ENCODE assay signal across 13 cellular contexts in genomic region chr6:31113861-31114539, GRCh38. TPM values are rescaled to one million over a fixed set of nuclear protein-coding genes. Genes with fewer than 3 reads are reported as not detected.
A peak's percentile ranks its signal among the peaks of the same experiment; 100 is the strongest.
DNase-seq lines count a peak whose midpoint lies in the region; ATAC-seq, FAIRE-seq and TF ChIP-seq lines count a peak whose summit lies in the region.
"Had no signal": no experiment of that assay in that cellular context is flagged by ENCODE, and none has a peak within 500 bp of the region (broad histone marks: within the 10 kb centered on the region; RNA-seq: fewer than 3 reads in every experiment).

No MANE protein-coding gene starts in this region.

- H3K4me3 ChIP-seq in A549 (no peak overlapping the region), NT2/D1 (ENCODE audit: insufficient read length, low read depth) (peak overlapping the region; percentile 13), osteoblast (ENCODE audit: insufficient read depth, low read length) (no peak overlapping the region)

- no peak for FAIRE-seq in A549 (lab: Jason Lieb, UNC)
- FAIRE-seq: GM12892 had no signal

- POLR2A ChIA-PET in A549 (lab: Yijun Ruan, JAX) = interaction anchor here (0.6 to 1.3 kb wide), 5 partner anchors 12 to 426 kb away, joined by 3 to 6 read pairs (median 4); partner anchors contain the start of gene GTF2H4

- no peak for TF ChIP-seq EP300 in A549 (IDR thresholded peaks at IDR 0.05)

- no peaks in the 10 kb centered on the region for H3K79me2 ChIP-seq in osteoblast (ENCODE audit: insufficient read depth, low read length)

- peak overlapping the region; percentile 49 for H2AFZ ChIP-seq in osteoblast (ENCODE audit: low read length)

- H4K20me1 ChIP-seq in osteoblast (ENCODE audit: insufficient read depth, low read length) = no peaks in the 10 kb centered on the region

- H3K9me3 ChIP-seq in A549 (no peaks in the 10 kb centered on the region), NT2/D1 (ENCODE audit: insufficient read depth, low read length) (no peaks in the 10 kb centered on the region; the same call in 1 of the 2 replicates), osteoblast (ENCODE audit: low read depth, low read length) (no peaks in the 10 kb centered on the region)

- H3K4me2 ChIP-seq in A549 (peak overlapping the region; percentile 87), osteoblast (ENCODE audit: insufficient read depth, low read length) (peak overlapping the region; percentile 64)

- WGBS in A549 (ENCODE audit: missing lambda C conversion rate) = 54% methylated on average over 7 of the region's 7 CpGs

- no peak for TF ChIP-seq RAD21 in A549 (conservative IDR thresholded peaks at IDR 0.05 in 1 of 2, IDR thresholded peaks at IDR 0.05 in 1 of 2)

- no peak for TF ChIP-seq POLR2A in A549 (IDR thresholded peaks at IDR 0.05; ENCODE audit: low read length)

- H3K36me3 ChIP-seq in NT2/D1 (ENCODE audit: insufficient read depth, insufficient read length, low read length) = peaks cover 10% of the 10 kb centered on the region
- no peaks in the 10 kb centered on the region for H3K36me3 ChIP-seq in osteoblast (ENCODE audit: insufficient read depth, low read length)

- ATAC-seq in A549 = peak; percentile 14 to 31; a peak in 4 of 6 replicates
- ATAC-seq in activated CD4-positive, CD25-positive, alpha-beta regulatory T cell treated with anti-CD3 and anti-CD28 coated beads, Interleukin-2, amount 50 U/mL, for 24 hours = no peak
- ATAC-seq in esophagus mucosa = no peak

- TF ChIP-seq CTCF in A549 (IDR thresholded peaks at IDR 0.05) (no peak), osteoblast (IDR thresholded peaks at IDR 0.05; ENCODE audit: extremely low read depth, low read depth, low read length) (no peak)

- H3K27ac ChIP-seq in A549 (peak overlapping the region; percentile 92 to 93), epithelial cell of prostate (peak overlapping the region; percentile 89), osteoblast (ENCODE audit: low read depth, low read length) (no peak overlapping the region)

- H3K27me3 ChIP-seq in NT2/D1 (ENCODE audit: insufficient read depth, insufficient read length) = no peaks in the 10 kb centered on the region
- H3K27me3 ChIP-seq in osteoblast (ENCODE audit: insufficient read depth, low read length) = peaks cover 24% of the 10 kb centered on the region

- DNase-seq in A549 (ENCODE audit: low read depth in 1 of 2, low spot score in 1 of 2) (no peak), NT2/D1 (ENCODE audit: low read depth, low spot score) (no peak), epithelial cell of prostate (ENCODE audit: low read depth, low spot score) (no peak), osteoblast (ENCODE audit: insufficient read length, low spot score, missing footprints) (peak; percentile 81)
- DNase-seq in activated CD4-positive, CD25-positive, alpha-beta regulatory T cell (lab: John Stamatoyannopoulos, UW) = no peak
- DNase-seq in activated T-cell treated with anti-CD3 and anti-CD28 coated beads, Interleukin-2, amount 50 U/mL, for 48 hours = no peak
- DNase-seq: stimulated activated CD4-positive, alpha-beta T cell treated with anti-CD3 and anti-CD28 coated beads, Interleukin-1b, Interleukin-23, amount 100 ng/mL, for 48 hours; T-helper 9 cell had no signal

- H3K4me1 ChIP-seq in A549 (peaks cover 16% of the 10 kb centered on the region), NT2/D1 (ENCODE audit: insufficient read depth, insufficient read length) (peaks cover 18% of the 10 kb centered on the region), osteoblast (ENCODE audit: insufficient read depth, low read length) (peaks cover 18% of the 10 kb centered on the region)

- H3K9ac ChIP-seq in NT2/D1 (ENCODE audit: insufficient read length, low read depth) = no peak overlapping the region

- CTCF ChIA-PET in A549 (lab: Yijun Ruan, JAX) = interaction anchor here (0.6 to 4.0 kb wide), 15 partner anchors 9 to 286 kb away, joined by 3 to 31 read pairs (median 5); no protein-coding TSS in a partner anchor

TF ChIP-seq in A549, 52 proteins besides CTCF, POLR2A, EP300 and RAD21:
- TF ChIP-seq CBX2 (IDR thresholded peaks at IDR 0.05; ENCODE audit: borderline replicate concordance, low read depth) (no peak), NPAS2 (CRISPR knock-in tag; IDR thresholded peaks at IDR 0.05; ENCODE audit: borderline replicate concordance) (no peak), TFCP2L1 (CRISPR knock-in tag; IDR thresholded peaks at IDR 0.05) (no peak), HES2 (IDR thresholded peaks at IDR 0.05) (no peak), MYC (IDR thresholded peaks at IDR 0.05; ENCODE audit: borderline replicate concordance, low read length) (no peak), ZSCAN20 (CRISPR knock-in tag; IDR thresholded peaks at IDR 0.05) (no peak), CEBPB (IDR thresholded peaks at IDR 0.05) (no peak), MAX (IDR thresholded peaks at IDR 0.05) (no peak), NFE2L2 (conservative IDR thresholded peaks at IDR 0.05; ENCODE audit: low read length) (no peak), HDAC2 (IDR thresholded peaks at IDR 0.05) (no peak), E2F6 (IDR thresholded peaks at IDR 0.05; ENCODE audit: borderline replicate concordance, low read depth) (no peak), USF2 (IDR thresholded peaks at IDR 0.05) (no peak), ESRRA (IDR thresholded peaks at IDR 0.05; ENCODE audit: borderline replicate concordance, low read length) (no peak), HOXB5 (CRISPR knock-in tag; IDR thresholded peaks at IDR 0.05) (no peak), HOXB13 (CRISPR knock-in tag; IDR thresholded peaks at IDR 0.05; ENCODE audit: low read depth) (no peak), FOSL2 (IDR thresholded peaks at IDR 0.05) (no peak), FOSL2 (CRISPR knock-in tag; IDR thresholded peaks at IDR 0.05) (no peak)
TF ChIP-seq in A549: peak in this region for 0.

RNA-seq across cellular contexts. Expression of gene PSORS1C1, which starts 0.6 kb away (rescaled TPM):
- polyA plus RNA-seq in A549 (2011; rRNA removed) = 2.3 and 5.8 TPM in 2 replicates
- 2.2 and 3.1 TPM in 2 replicates for polyA plus RNA-seq in A549 (2012; cell fraction: cytosol; rRNA removed)
- polyA plus RNA-seq in A549 (2012; cell fraction: nucleus; rRNA removed) = 6.1 and 8.7 TPM in 2 replicates
- polyA plus RNA-seq in A549 (2017; fragmentation: RNase III; extraction: RNeasy Plus Mini Kit Qiagen cat#74134 plus additional on column Dnase treatment) = 3.0 to 4.3 TPM (median 4.3 TPM) in 3 replicates
- 6.4 and 7.4 TPM in 2 replicates for polyA minus RNA-seq in A549 (2011; rRNA and poly(A)+ RNA removed)
- 1.2 and 2.2 TPM in 2 replicates for total RNA-seq in osteoblast
- 0.20 TPM for total RNA-seq in esophagus mucosa

RNA-seq across cellular contexts. Expression of gene C6orf15, which starts 1.6 kb away (rescaled TPM):
- not detected in 2 replicates for polyA plus RNA-seq in A549 (2011; rRNA removed)
- not detected in 2 replicates for polyA plus RNA-seq in A549 (2012; cell fraction: cytosol; rRNA removed)
- not detected in 2 replicates for polyA plus RNA-seq in A549 (2012; cell fraction: nucleus; rRNA removed)
- polyA plus RNA-seq in A549 (2017; fragmentation: RNase III; extraction: RNeasy Plus Mini Kit Qiagen cat#74134 plus additional on column Dnase treatment) = not detected in 3 replicates
- polyA minus RNA-seq in A549 (2011; rRNA and poly(A)+ RNA removed) = not detected in 2 replicates
- not detected in 2 replicates for total RNA-seq in osteoblast
- total RNA-seq in esophagus mucosa = not detected
- total RNA-seq: H4 had no signal

RNA-seq across cellular contexts. Expression of gene CDSN, which starts 6.2 kb away (rescaled TPM):
- polyA plus RNA-seq in A549 (2011; rRNA removed) (not detected in 2 replicates), A549 (2017; fragmentation: RNase III; extraction: RNeasy Plus Mini Kit Qiagen cat#74134 plus additional on column Dnase treatment) (not detected in 3 replicates)
- polyA plus RNA-seq in A549 (2012; cell fraction: cytosol; rRNA removed) = not detected in 2 replicates
- not detected in 2 replicates for polyA plus RNA-seq in A549 (2012; cell fraction: nucleus; rRNA removed)
- not detected in 2 replicates for polyA minus RNA-seq in A549 (2011; rRNA and poly(A)+ RNA removed)
- total RNA-seq in osteoblast (not detected in 2 replicates), esophagus mucosa (0.08 TPM)
- total RNA-seq: H4 had no signal

RNA-seq across cellular contexts. Expression of gene PSORS1C2, which starts 24.9 kb away (rescaled TPM):
- polyA plus RNA-seq in A549 (2011; rRNA removed) (not detected in 2 replicates), A549 (2017; fragmentation: RNase III; extraction: RNeasy Plus Mini Kit Qiagen cat#74134 plus additional on column Dnase treatment) (0.08 TPM in 1 of 3 replicates, not detected in the others)
- polyA plus RNA-seq in A549 (2012; cell fraction: cytosol; rRNA removed) = not detected in 2 replicates
- polyA plus RNA-seq in A549 (2012; cell fraction: nucleus; rRNA removed) = 0.05 TPM in 1 of 2 replicates, not detected in the other
- polyA minus RNA-seq in A549 (2011; rRNA and poly(A)+ RNA removed) = not detected in 2 replicates
- total RNA-seq in osteoblast (not detected in 2 replicates), esophagus mucosa (0.40 TPM)
- total RNA-seq: H4, HT-29 had no signal

RNA-seq across cellular contexts. Expression of gene CCHCR1, which starts 43.6 kb away (rescaled TPM):
- polyA plus RNA-seq in A549 (2011; rRNA removed) (7.4 and 8.6 TPM in 2 replicates), A549 (2017; fragmentation: RNase III; extraction: RNeasy Plus Mini Kit Qiagen cat#74134 plus additional on column Dnase treatment) (15.2 to 15.3 TPM (median 15.3 TPM) in 3 replicates)
- 12.1 and 13.5 TPM in 2 replicates for polyA plus RNA-seq in A549 (2012; cell fraction: cytosol; rRNA removed)
- polyA plus RNA-seq in A549 (2012; cell fraction: nucleus; rRNA removed) = 27.5 and 31.1 TPM in 2 replicates
- 7.3 and 8.6 TPM in 2 replicates for polyA minus RNA-seq in A549 (2011; rRNA and poly(A)+ RNA removed)
- total RNA-seq in osteoblast (13.6 and 14.1 TPM in 2 replicates), esophagus mucosa (11.1 TPM)

Comparison
In these comparisons a context has a peak if more than half of its experiments do, and no peak if none do; other contexts are left out.
1. ATAC-seq: peak in A549 (2 of 2); none in activated CD4-positive, CD25-positive, alpha-beta regulatory T cell treated with anti-CD3 and anti-CD28 coated beads, Interleukin-2, amount 50 U/mL, for 24 hours (0 of 2) and esophagus mucosa (single experiment).